Comparison of ENCODE assay signal across 40 cellular contexts in the genomic region with DNA sequence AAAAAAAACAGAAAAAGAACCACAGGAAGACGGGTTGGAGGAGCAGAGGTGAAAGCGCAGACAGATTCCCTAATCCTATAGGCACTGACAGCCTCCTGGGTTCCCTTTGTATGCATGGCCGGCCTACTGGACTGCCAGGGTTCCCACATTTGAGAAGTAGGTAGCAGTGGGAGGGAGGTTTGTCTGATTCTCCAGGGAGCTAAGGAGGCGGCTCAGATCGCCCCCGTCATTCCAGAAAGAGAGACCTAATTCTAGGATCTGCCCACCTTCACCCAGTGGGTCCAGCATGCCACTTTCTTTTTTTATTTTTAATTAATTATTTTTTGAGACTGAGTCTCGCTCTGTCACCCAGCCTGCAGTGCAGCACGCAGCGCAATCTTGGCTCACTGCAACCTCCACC. TPM values are rescaled to one million over a fixed set of nuclear protein-coding genes. Genes with fewer than 3 reads are reported as not detected.
"Had no signal": no experiment of that assay in that cellular context is flagged by ENCODE, and none has a peak within 500 bp of the region (broad histone marks: within the 10 kb centered on the region; RNA-seq: fewer than 3 reads in every experiment).

No MANE protein-coding gene starts in this region.

- H3K4me3 ChIP-seq: MG63 had no signal

- H3K9me3 ChIP-seq: MG63 had no signal

- DNase-seq: Karpas-422, Kasumi-1, MG63, MM.1S, MV-4-11, NCI-H1048, NCI-H1092, NCI-H1092 treated with DMSO at 0.1 percent for 48 hours, NCI-H1105, NCI-H1105 treated with DMSO at 0.1 percent for 48 hours, NCI-H1417, NCI-H1417 treated with DMSO at 0.1 percent for 48 hours, NCI-H1436, NCI-H1436 treated with DMSO at 0.1 percent for 48 hours, NCI-H146, NCI-H1694, NCI-H1694 treated with DMSO at 0.1 percent for 48 hours, NCI-H187, NCI-H187 treated with DMSO at 0.1 percent for 48 hours, NCI-H1930, NCI-H2029, NCI-H2029 treated with DMSO at 0.1 percent for 48 hours, NCI-H2081, NCI-H2081 treated with DMSO at 0.1 percent for 48 hours, NCI-H2107, NCI-H2171, NCI-H2171 treated with DMSO at 0.1 percent for 48 hours, NCI-H2227 treated with DMSO at 0.1 percent for 48 hours, NCI-H226, NCI-H345, NCI-H446, NCI-H446 treated with DMSO at 0.1 percent for 48 hours, NCI-H510A, NCI-H510A treated with DMSO at 0.1 percent for 48 hours, NCI-H524, NCI-H524 treated with DMSO at 0.1 percent for 48 hours had no signal

- H3K36me3 ChIP-seq: MG63 had no signal

RNA-seq across cellular contexts. Expression of gene CCL25, which starts 9.7 kb away (rescaled TPM):
- total RNA-seq: LHCN-M2, M059J, MCF 10A, NCI-H460 had no signal
